Comparison of ENCODE assay signal across 30 cellular contexts in the genomic region with DNA sequence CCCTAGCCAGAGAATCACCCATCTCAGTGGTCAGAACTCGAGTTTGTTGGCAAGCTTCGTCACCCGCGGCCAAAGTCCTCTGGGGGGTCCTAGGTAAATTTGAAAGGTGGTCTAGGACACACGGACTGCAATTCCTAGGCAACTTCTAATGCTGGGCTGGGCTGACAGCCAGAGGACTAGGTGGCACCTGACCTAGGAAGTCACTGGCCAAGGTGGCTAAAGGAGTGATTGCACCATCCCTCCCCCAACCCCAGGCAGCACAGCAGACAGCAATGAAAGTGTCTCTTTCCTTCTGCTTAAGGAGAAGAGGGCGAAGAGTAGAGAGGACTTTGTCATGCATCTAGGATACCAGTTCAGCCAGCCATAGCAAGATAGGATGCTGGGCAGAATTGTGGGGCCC.
"Had no signal": no experiment of that assay in that cellular context is flagged by ENCODE, and none has a peak within 500 bp of the region (broad histone marks: within the 10 kb centered on the region; RNA-seq: fewer than 3 reads in every experiment).

No MANE protein-coding gene starts in this region.

- H3K4me2 ChIP-seq: neural progenitor cell, smooth muscle cell had no signal

- H3K4me3 ChIP-seq: neural progenitor cell, pancreas, prostate gland, skin epidermis, smooth muscle cell, spleen, suprapubic skin, testis, tibial artery, transverse colon, upper lobe of left lung, vagina had no signal

- H3K27ac Mint-ChIP-seq: naive thymus-derived CD4-positive, alpha-beta T cell; natural killer cell; nephron; neural progenitor cell; stimulated activated memory B cell treated with anti-CD40 and anti-IgM and Interleukin-4, amounts not matched to agents 10 μg/mL and 1 μg/mL and 100 μg/mL, for 72 hours; stimulated activated naive CD8-positive, alpha-beta T cell treated with anti-CD3 and anti-CD28 coated beads, Interleukin-15, amount 100 ng/mL, for 72 hours had no signal

- H2AFZ ChIP-seq: neural progenitor cell had no signal

- ATAC-seq: naive thymus-derived CD4-positive, alpha-beta T cell; natural killer cell; pancreas; sciatic nerve; stimulated activated memory B cell treated with anti-CD40 and anti-IgM and Interleukin-4, amounts not matched to agents 10 μg/mL and 1 μg/mL and 100 μg/mL, for 72 hours; stimulated activated naive CD8-positive, alpha-beta T cell treated with anti-CD3 and anti-CD28 coated beads, Interleukin-15, amount 100 ng/mL, for 72 hours; stimulated activated naive CD8-positive, alpha-beta T cell treated with anti-CD3 and anti-CD28 coated beads, Interleukin-15, Interleukin-2, amounts not matched to agents 100 U/mL and 50 U/mL, for 24 hours had no signal

- H3K9me3 ChIP-seq: neutrophil, pancreas, prostate gland, spleen, suprapubic skin, testis, tibial artery, transverse colon, upper lobe of left lung, vagina had no signal

- H3K4me3 Mint-ChIP-seq: naive thymus-derived CD4-positive, alpha-beta T cell; natural killer cell; nephron; neural progenitor cell; stimulated activated memory B cell treated with anti-CD40 and anti-IgM and Interleukin-4, amounts not matched to agents 10 μg/mL and 1 μg/mL and 100 μg/mL, for 72 hours; stimulated activated naive CD8-positive, alpha-beta T cell treated with anti-CD3 and anti-CD28 coated beads, Interleukin-15, amount 100 ng/mL, for 72 hours had no signal

- H3K36me3 Mint-ChIP-seq: natural killer cell; stimulated activated memory B cell treated with anti-CD40 and anti-IgM and Interleukin-4, amounts not matched to agents 10 μg/mL and 1 μg/mL and 100 μg/mL, for 72 hours had no signal

- H3K4me1 ChIP-seq: neural progenitor cell, prostate gland, spleen, suprapubic skin, testis, upper lobe of left lung, vagina had no signal

- H3K4me1 Mint-ChIP-seq: natural killer cell; nephron; neural progenitor cell; stimulated activated memory B cell treated with anti-CD40 and anti-IgM and Interleukin-4, amounts not matched to agents 10 μg/mL and 1 μg/mL and 100 μg/mL, for 72 hours; stimulated activated naive CD8-positive, alpha-beta T cell treated with anti-CD3 and anti-CD28 coated beads, Interleukin-15, amount 100 ng/mL, for 72 hours had no signal

- DNase-seq: naive thymus-derived CD4-positive, alpha-beta T cell; natural killer cell; nucleus accumbens; pancreas; right cardiac atrium; spleen; stimulated activated CD4-positive, alpha-beta T cell treated with anti-CD3 and anti-CD28 coated beads, Interleukin-12 subunit alpha, Interleukin-12 subunit beta, amount 100 ng/mL, for 4 hours; stimulated activated CD4-positive, alpha-beta T cell treated with anti-CD3 and anti-CD28 coated beads, Interleukin-1b, Interleukin-23, amount 100 ng/mL, for 48 hours; stimulated activated CD4-positive, alpha-beta T cell treated with anti-CD3 and anti-CD28 coated beads, Interleukin-4, amount 100 ng/mL, for 1 hour; stimulated activated CD4-positive, alpha-beta T cell treated with anti-CD3 and anti-CD28 coated beads, Interleukin-4, amount 100 ng/mL, for 4 hours; stimulated activated CD8-positive, alpha-beta memory T cell treated with anti-CD3 and anti-CD28 coated beads, Interleukin-4, amount 100 ng/mL, for 48 hours; stimulated activated naive CD4-positive, alpha-beta T cell; stimulated activated naive CD8-positive, alpha-beta T cell treated with anti-CD3 and anti-CD28 coated beads, Interleukin-15, amount 100 ng/mL, for 72 hours; stimulated activated naive CD8-positive, alpha-beta T cell treated with anti-CD3 and anti-CD28 coated beads, Interleukin-15, Interleukin-2, amounts not matched to agents 100 U/mL and 50 U/mL, for 24 hours; substantia nigra; testis; tibial artery; transverse colon; upper lobe of left lung had no signal

- H3K9me3 Mint-ChIP-seq: natural killer cell; neural progenitor cell; stimulated activated naive CD8-positive, alpha-beta T cell treated with anti-CD3 and anti-CD28 coated beads, Interleukin-15, amount 100 ng/mL, for 72 hours had no signal

- H3K36me3 ChIP-seq: neural progenitor cell, neutrophil, pancreas, prostate gland, spleen, suprapubic skin, tibial artery, transverse colon, upper lobe of left lung, vagina had no signal

- H3K27ac ChIP-seq: neural progenitor cell, neutrophil, pancreas, prostate gland, skin epidermis, spleen, suprapubic skin, testis, tibial artery, transverse colon, upper lobe of left lung, vagina had no signal

- FAIRE-seq: pancreas, urothelium cell line had no signal

- H3K27me3 Mint-ChIP-seq: stimulated activated naive CD8-positive, alpha-beta T cell treated with anti-CD3 and anti-CD28 coated beads, Interleukin-15, amount 100 ng/mL, for 72 hours had no signal

- H3K9ac ChIP-seq: neural progenitor cell had no signal

- H3K27me3 ChIP-seq: neural progenitor cell, neutrophil, pancreas, spleen, suprapubic skin, testis, tibial artery, transverse colon, upper lobe of left lung, vagina had no signal
